Comparison of ENCODE assay signal across 8 cellular contexts in the genomic region with DNA sequence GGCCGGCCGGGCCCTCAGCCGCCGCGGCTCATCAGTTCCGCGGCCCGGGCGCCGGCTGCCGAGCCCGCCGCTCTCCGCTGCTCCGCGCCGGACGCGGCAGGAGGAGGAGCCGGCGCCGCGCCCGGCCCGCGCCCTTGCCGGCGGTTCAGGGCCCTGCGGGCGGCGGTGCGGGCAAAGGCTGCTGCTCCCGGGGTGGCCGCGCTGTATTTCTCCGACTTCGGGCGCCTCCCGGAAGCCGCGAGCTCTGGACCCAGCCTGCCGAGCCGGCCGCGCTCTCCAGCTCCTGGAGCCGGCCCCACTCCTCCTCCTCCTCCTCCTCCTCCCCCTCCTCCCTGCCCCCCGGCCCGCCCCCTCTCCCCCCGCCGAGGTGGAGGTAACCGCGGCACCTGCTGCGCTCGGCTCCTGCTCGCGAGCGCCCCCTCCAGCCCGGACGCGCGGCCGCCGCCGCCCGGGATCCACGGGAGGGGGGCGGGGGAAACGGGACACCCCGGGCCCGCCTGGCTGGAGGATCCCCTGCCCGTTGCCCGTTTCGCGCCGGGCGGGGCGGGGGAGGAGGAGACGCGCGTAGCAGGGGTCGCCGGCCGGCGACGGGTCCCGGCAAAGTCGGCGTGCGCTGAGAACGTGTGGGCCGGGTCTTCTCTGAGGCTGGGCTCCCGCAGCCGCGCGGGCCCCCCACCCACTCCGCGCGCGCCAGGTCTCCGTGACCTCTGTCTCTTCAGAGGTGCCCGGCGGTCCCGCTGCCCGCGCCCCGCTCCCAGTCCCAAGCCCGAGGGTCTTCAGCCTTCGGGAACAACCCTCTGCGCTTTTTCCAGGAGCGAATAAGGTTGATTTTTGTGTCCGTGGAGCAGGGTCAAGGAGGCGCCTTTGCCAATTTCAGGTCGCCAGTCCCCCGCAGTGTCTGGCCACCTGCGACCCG. TPM values are rescaled to one million over a fixed set of nuclear protein-coding genes. Genes with fewer than 3 reads are reported as not detected.
DNase-seq lines count a peak whose midpoint lies in the region; ATAC-seq, FAIRE-seq and TF ChIP-seq lines count a peak whose summit lies in the region.

A gene with protein sequence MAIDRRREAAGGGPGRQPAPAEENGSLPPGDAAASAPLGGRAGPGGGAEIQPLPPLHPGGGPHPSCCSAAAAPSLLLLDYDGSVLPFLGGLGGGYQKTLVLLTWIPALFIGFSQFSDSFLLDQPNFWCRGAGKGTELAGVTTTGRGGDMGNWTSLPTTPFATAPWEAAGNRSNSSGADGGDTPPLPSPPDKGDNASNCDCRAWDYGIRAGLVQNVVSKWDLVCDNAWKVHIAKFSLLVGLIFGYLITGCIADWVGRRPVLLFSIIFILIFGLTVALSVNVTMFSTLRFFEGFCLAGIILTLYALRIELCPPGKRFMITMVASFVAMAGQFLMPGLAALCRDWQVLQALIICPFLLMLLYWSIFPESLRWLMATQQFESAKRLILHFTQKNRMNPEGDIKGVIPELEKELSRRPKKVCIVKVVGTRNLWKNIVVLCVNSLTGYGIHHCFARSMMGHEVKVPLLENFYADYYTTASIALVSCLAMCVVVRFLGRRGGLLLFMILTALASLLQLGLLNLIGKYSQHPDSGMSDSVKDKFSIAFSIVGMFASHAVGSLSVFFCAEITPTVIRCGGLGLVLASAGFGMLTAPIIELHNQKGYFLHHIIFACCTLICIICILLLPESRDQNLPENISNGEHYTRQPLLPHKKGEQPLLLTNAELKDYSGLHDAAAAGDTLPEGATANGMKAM (minus strand): TSS at position 257 of the 916 bp plus-strand sequence. CDS start 491 bp downstream, outside the sequence.

- H3K4me1 ChIP-seq in Loucy (ENCODE audit: insufficient read depth, low read length, poor library complexity, severe bottlenecking), result peaks cover 15% of the 10 kb centered on the region
- no peaks in the 10 kb centered on the region for H3K4me1 ChIP-seq in small intestine (ENCODE audit: control insufficient read depth in 2 of 2, insufficient read depth in 1 of 2, low read depth in 1 of 2, low read length in 1 of 2)

- peak; percentile 86 for ATAC-seq in Right ventricle myocardium inferior

- no peaks in the 10 kb centered on the region for H3K9me3 Mint-ChIP-seq in brain

- no peaks in the 10 kb centered on the region for H3K27me3 Mint-ChIP-seq in brain

- peaks cover 7% of the 10 kb centered on the region; the same call in 1 of the 2 replicates for H3F3A ChIP-seq in Loucy (ENCODE audit: low read depth)

- H3K9me3 ChIP-seq in Loucy (ENCODE audit: insufficient read depth, low read depth, low read length), result no peaks in the 10 kb centered on the region
- H3K9me3 ChIP-seq in small intestine (ENCODE audit: control insufficient read depth, low read depth), result no peaks in the 10 kb centered on the region

- peak within 1 kb of the TSS; percentile 80 to 92 (median 88) for H3K27ac Mint-ChIP-seq in brain

- H3K4me1 Mint-ChIP-seq in brain, result peaks cover 34% of the 10 kb centered on the region

- WGBS in small intestine, 3 donors, result 0 to 1% (median 0%) methylated on average over 36 to 115 of the region's 116 CpGs

- H3K4me3 ChIP-seq in Loucy (ENCODE audit: low read length, poor library complexity, severe bottlenecking) (peak within 1 kb of the TSS; percentile 60), small intestine (ENCODE audit: low read depth in 1 of 2, low read length in 2 of 2) (peak within 1 kb of the TSS; percentile 65 to 73)

- DNase-seq in Right ventricle myocardium inferior (ENCODE audit: missing footprints), result peak; percentile 74
- DNase-seq in cardiac septum (ENCODE audit: low spot score), result no peak
- peak; percentile 17 for DNase-seq in T1000 (lab: John Stamatoyannopoulos, UW)
- DNase-seq in iPS-NIHi11 (ENCODE audit: low spot score), result peak; percentile 97
- DNase-seq in small intestine, result peak; percentile 87
- no peak for DNase-seq in OCI-M2 (lab: John Stamatoyannopoulos, UW; ENCODE audit: unreplicated experiment)

- H3K27ac ChIP-seq in small intestine (ENCODE audit: low read depth in 1 of 2, low read length in 1 of 2), result peak within 1 kb of the TSS; percentile 51 to 78

- H3K9ac ChIP-seq in Loucy (ENCODE audit: low read depth, low read length, poor library complexity, severe bottlenecking), result peak within 1 kb of the TSS; percentile 26

- H3K79me2 ChIP-seq in Loucy (ENCODE audit: insufficient read depth, low read length), result 0 out of 2 replicates have a peak, but pooled peaks cover 6% of the 10 kb centered on the region

- H3K4me2 ChIP-seq in Loucy (ENCODE audit: low read depth, low read length, poor library complexity, severe bottlenecking), result peak within 1 kb of the TSS; percentile 55

- H3K27me3 ChIP-seq in Loucy (ENCODE audit: insufficient read depth, low read length, poor library complexity, severe bottlenecking) (no peaks in the 10 kb centered on the region), small intestine (ENCODE audit: control insufficient read depth in 2 of 2, insufficient read depth in 2 of 2, low read length in 2 of 2) (peaks cover 0 to 10% of the 10 kb centered on the region in 2 donors)

- H3K36me3 Mint-ChIP-seq in brain, result no peaks in the 10 kb centered on the region

- intact Hi-C loops in Right ventricle myocardium inferior (cut with DNase I), result loop anchor here (2.0 to 10.0 kb wide), 3 partner anchors 102 to 178 kb away; no protein-coding TSS in a partner anchor
- intact Hi-C loops in cardiac septum (cut with DNase I), result no loop called here

- no peaks in the 10 kb centered on the region for H3K9me2 ChIP-seq in Loucy (replicated peaks; ENCODE audit: low read depth, low read length)

- no peak for FAIRE-seq in small intestine (lab: Jason Lieb, UNC)

- peak within 1 kb of the TSS; percentile 83 to 90 (median 85) for H3K4me3 Mint-ChIP-seq in brain

- peak within 1 kb of the TSS; percentile 59 for H2AFZ ChIP-seq in Loucy (ENCODE audit: low read length)

- no peaks in the 10 kb centered on the region for H4K20me1 ChIP-seq in Loucy (ENCODE audit: insufficient read depth, low read length, poor library complexity, severe bottlenecking)

- no peaks in the 10 kb centered on the region for H3K36me3 ChIP-seq in Loucy (ENCODE audit: insufficient read depth, low read length)
- no peaks in the 10 kb centered on the region for H3K36me3 ChIP-seq in small intestine (ENCODE audit: control insufficient read depth in 2 of 2, insufficient read depth in 2 of 2, low read length in 2 of 2)

- peak; percentile 53 for TF ChIP-seq CTCF in Loucy (conservative IDR thresholded peaks at IDR 0.05; ENCODE audit: low read length)
- peak; percentile 65 to 88 for TF ChIP-seq CTCF in brain (conservative IDR thresholded peaks at IDR 0.05)

RNA-seq across cellular contexts. Expression of the gene that starts here (rescaled TPM):
- total RNA-seq in Right ventricle myocardium inferior (5.6 TPM), cardiac septum (3.2 TPM)
- polyA plus RNA-seq in brain (ENCODE audit: insufficient read depth, low read depth, low replicate concordance) (25.9 TPM), small intestine (10 to 100 TPM in 2 of 3 donors, 1 to 10 TPM in 1; 9.5 to 17.9 (median 12.2) TPM)

Comparison
In these comparisons a context has a peak if more than half of its experiments do, and no peak if none do; other contexts are left out.
1. DNase-seq: peak in Right ventricle myocardium inferior (single experiment), T1000 (single experiment), iPS-NIHi11 (single experiment) and small intestine (single experiment); none in cardiac septum (single experiment) and OCI-M2 (single experiment).